ENCODE assay signal across 25 cellular contexts in genomic region chr1:19922015-19922688, GRCh38. TPM values are rescaled to one million over a fixed set of nuclear protein-coding genes. Genes with fewer than 3 reads are reported as not detected.
"Had no signal": no experiment of that assay in that cellular context is flagged by ENCODE, and none has a peak within 500 bp of the region (broad histone marks: within the 10 kb centered on the region; RNA-seq: fewer than 3 reads in every experiment).

No MANE protein-coding gene starts in this region.

- H3K27ac ChIP-seq: coronary artery, gastrocnemius medialis, left ventricle myocardium inferior, sigmoid colon, stomach, upper lobe of left lung had no signal

- FAIRE-seq: TTC549 had no signal

- H3K4me3 Mint-ChIP-seq: activated B cell treated with CpG ODN at 0.5 μM for 24 hours; activated CD4-positive, alpha-beta memory T cell treated with anti-CD3 and anti-CD28 coated beads, Interleukin-2, amount 10 ng/mL, durations not matched to agents 7 days and 5 days; stimulated activated effector memory CD8-positive, alpha-beta T cell treated with anti-CD3 and anti-CD28 coated beads, Interleukin-12 subunit alpha, Interleukin-12 subunit beta, amount 100 ng/mL, for 72 hours had no signal

- ATAC-seq: gastrocnemius medialis had no signal

- H3K4me3 ChIP-seq: coronary artery, gastrocnemius medialis, left ventricle myocardium inferior, sigmoid colon, stomach, upper lobe of left lung had no signal

- H3K36me3 ChIP-seq: gastrocnemius medialis, left ventricle myocardium inferior, sigmoid colon, stomach, upper lobe of left lung had no signal

- H3K27me3 ChIP-seq: gastrocnemius medialis, sigmoid colon, upper lobe of left lung had no signal

- H3K4me1 ChIP-seq: gastrocnemius medialis, sigmoid colon had no signal

- H3K27ac Mint-ChIP-seq: activated B cell treated with CpG ODN at 0.5 μM for 24 hours; activated CD4-positive, alpha-beta memory T cell treated with anti-CD3 and anti-CD28 coated beads, Interleukin-2, amount 10 ng/mL, durations not matched to agents 7 days and 5 days; stimulated activated effector memory CD8-positive, alpha-beta T cell treated with anti-CD3 and anti-CD28 coated beads, Interleukin-12 subunit alpha, Interleukin-12 subunit beta, amount 100 ng/mL, for 72 hours had no signal

- H3K9me3 ChIP-seq: gastrocnemius medialis, left ventricle myocardium inferior, sigmoid colon, stomach, upper lobe of left lung had no signal

- H3K9me3 Mint-ChIP-seq: activated B cell treated with CpG ODN at 0.5 μM for 24 hours; activated CD4-positive, alpha-beta memory T cell treated with anti-CD3 and anti-CD28 coated beads, Interleukin-2, amount 10 ng/mL, durations not matched to agents 7 days and 5 days; stimulated activated effector memory CD8-positive, alpha-beta T cell treated with anti-CD3 and anti-CD28 coated beads, Interleukin-12 subunit alpha, Interleukin-12 subunit beta, amount 100 ng/mL, for 72 hours had no signal

- H3K36me3 Mint-ChIP-seq: stimulated activated effector memory CD8-positive, alpha-beta T cell treated with anti-CD3 and anti-CD28 coated beads, Interleukin-12 subunit alpha, Interleukin-12 subunit beta, amount 100 ng/mL, for 72 hours had no signal

- H3K4me1 Mint-ChIP-seq: activated CD4-positive, alpha-beta memory T cell treated with anti-CD3 and anti-CD28 coated beads, Interleukin-2, amount 10 ng/mL, durations not matched to agents 7 days and 5 days; stimulated activated effector memory CD8-positive, alpha-beta T cell treated with anti-CD3 and anti-CD28 coated beads, Interleukin-12 subunit alpha, Interleukin-12 subunit beta, amount 100 ng/mL, for 72 hours had no signal

- H3K27me3 Mint-ChIP-seq: activated CD4-positive, alpha-beta memory T cell treated with anti-CD3 and anti-CD28 coated beads, Interleukin-2, amount 10 ng/mL, durations not matched to agents 7 days and 5 days had no signal

- DNase-seq: activated B cell treated with CpG ODN at 0.5 μM for 24 hours; activated CD4-positive, alpha-beta memory T cell treated with anti-CD3 and anti-CD28 coated beads, Interleukin-2, amount 10 ng/mL, durations not matched to agents 7 days and 5 days; activated CD4-positive, alpha-beta T cell treated with anti-CD3 and anti-CD28 coated beads for 48 hours; activated effector memory CD4-positive, alpha-beta T cell treated with anti-CD3 and anti-CD28 coated beads, Interleukin-2, amount 50 U/mL, for 16 hours; activated naive CD4-positive, alpha-beta T cell treated with anti-CD3 and anti-CD28 coated beads, Interleukin-2, amount 50 U/mL, for 16 hours; activated T-cell treated with anti-CD3 and anti-CD28 coated beads, Interleukin-2, amount 50 U/mL, for 48 hours; aorta; gastrocnemius medialis; head of caudate nucleus; left ventricle myocardium inferior; mammary epithelial cell; sigmoid colon; stimulated activated CD4-positive, alpha-beta T cell treated with anti-CD3 and anti-CD28 coated beads, Interleukin-4, amount 100 ng/mL, for 24 hours; stomach had no signal

RNA-seq across cellular contexts. Expression of gene PLA2G2E, which starts 1.3 kb away (rescaled TPM):
- total RNA-seq: activated B cell treated with CpG ODN at 0.5 μM for 24 hours; activated CD4-positive, alpha-beta memory T cell treated with anti-CD3 and anti-CD28 coated beads, Interleukin-2, amount 10 ng/mL, durations not matched to agents 7 days and 5 days; aorta; gastrocnemius medialis; kidney epithelial cell; left ventricle myocardium inferior; mammary epithelial cell; mononuclear cell; osteocyte; sigmoid colon; stomach; T-helper 2 cell treated with Interferon-gamma antibody and Interleukin-4, amounts not matched to agents 100 ng/mL and 5 ng/mL, for 36 hours; temporal lobe; upper lobe of left lung had no signal
- polyA plus RNA-seq: aorta, esophagus, mammary epithelial cell, neural cell, sigmoid colon, stomach had no signal

RNA-seq across cellular contexts. Expression of gene PLA2G2A, which starts 57.3 kb away (rescaled TPM):
- total RNA-seq: activated B cell treated with CpG ODN at 0.5 μM for 24 hours; activated CD4-positive, alpha-beta memory T cell treated with anti-CD3 and anti-CD28 coated beads, Interleukin-2, amount 10 ng/mL, durations not matched to agents 7 days and 5 days; kidney epithelial cell; mammary epithelial cell; mononuclear cell; osteocyte; T-helper 2 cell treated with Interferon-gamma antibody and Interleukin-4, amounts not matched to agents 100 ng/mL and 5 ng/mL, for 36 hours; temporal lobe had no signal
- polyA plus RNA-seq: neural cell had no signal
